In the genomic region with DNA sequence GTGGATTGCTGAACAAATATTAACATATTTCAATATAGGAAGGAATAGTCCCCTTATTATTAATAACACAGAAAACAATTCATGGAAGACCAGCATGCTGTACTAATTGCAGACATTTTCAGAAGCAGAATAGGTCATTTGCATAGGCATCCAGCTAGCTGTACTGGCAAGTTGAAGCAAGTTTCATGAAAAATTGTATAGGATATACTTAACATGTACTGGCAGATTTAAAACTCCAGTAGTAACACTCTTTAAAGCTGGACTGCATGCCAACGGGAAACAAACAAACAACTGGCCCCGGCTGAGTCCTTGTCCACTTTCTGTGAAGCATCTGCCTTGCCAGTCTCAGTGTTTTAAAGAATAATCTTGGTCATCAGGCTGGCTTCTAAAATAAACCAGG, we compare ENCODE assay signal across 1 cellular context.
TF ChIP-seq lines count a peak whose summit lies in the region.

No MANE protein-coding gene starts in this region.

TF ChIP-seq in IMR-90, 13 proteins besides CTCF, POLR2A, EP300 and RAD21 (continued from another document):
- TF ChIP-seq RFX5 (IDR thresholded peaks at IDR 0.05; ENCODE audit: low read depth, low read length) = no peak
- TF ChIP-seq, protein P1, sequence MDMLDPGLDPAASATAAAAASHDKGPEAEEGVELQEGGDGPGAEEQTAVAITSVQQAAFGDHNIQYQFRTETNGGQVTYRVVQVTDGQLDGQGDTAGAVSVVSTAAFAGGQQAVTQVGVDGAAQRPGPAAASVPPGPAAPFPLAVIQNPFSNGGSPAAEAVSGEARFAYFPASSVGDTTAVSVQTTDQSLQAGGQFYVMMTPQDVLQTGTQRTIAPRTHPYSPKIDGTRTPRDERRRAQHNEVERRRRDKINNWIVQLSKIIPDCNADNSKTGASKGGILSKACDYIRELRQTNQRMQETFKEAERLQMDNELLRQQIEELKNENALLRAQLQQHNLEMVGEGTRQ (IDR thresholded peaks at IDR 0.05; ENCODE audit: low read depth, low read length) = no peak
TF ChIP-seq in IMR-90: peak in this region for 0.
